ENCODE assay signal across 15 cellular contexts in genomic region chr7:143015102-143015501, GRCh38. TPM values are rescaled to one million over a fixed set of nuclear protein-coding genes. Genes with fewer than 3 reads are reported as not detected.
DNase-seq lines count a peak whose midpoint lies in the region; ATAC-seq and TF ChIP-seq lines count a peak whose summit lies in the region.
"Had no signal": no experiment of that assay in that cellular context is flagged by ENCODE, and none has a peak within 500 bp of the region (broad histone marks: within the 10 kb centered on the region; RNA-seq: fewer than 3 reads in every experiment).

No MANE protein-coding gene starts in this region.

- POLR2A ChIA-PET in OCI-LY7 (lab: Charles Lee): interaction anchor here (0.5 to 4.4 kb wide), 11 partner anchors 9 to 248 kb away, joined by 3 to 24 read pairs (median 4); partner anchors contain the start of gene GSTK1

- in situ Hi-C loops in brain microvascular endothelial cell (cut with HindIII; ENCODE audit: low pct_ligation_motif_present, low sequenced_read_pairs): loop anchor here (25.0 kb wide), 1 partner anchor 197 kb away; the partner anchor contains the start of gene TAS2R40

- intact Hi-C loops in OCI-LY7 (cut with micrococcal nuclease; ENCODE audit: unreplicated experiment): loop anchor here (2.0 kb wide), 1 partner anchor 70 kb away; no protein-coding TSS in a partner anchor

- H3K9me3 ChIP-seq in OCI-LY7 (ENCODE audit: low read length): no peaks in the 10 kb centered on the region; the same call in 1 of the 2 replicates
- H3K9me3 ChIP-seq: body of pancreas, neutrophil had no signal

- DNase-seq in GM12865 (ENCODE audit: low read depth) (peak; percentile 21), GM20000 (ENCODE audit: low spot score) (peak; percentile 31), OCI-LY7 (ENCODE audit: low spot score) (peak; percentile 71), brain microvascular endothelial cell (no peak), SHP77 (lab: John Stamatoyannopoulos, UW) (no peak), caudate nucleus (lab: John Stamatoyannopoulos, UW) (no peak)
- DNase-seq in stimulated activated CD4-positive, alpha-beta T cell treated with anti-CD3 and anti-CD28 coated beads, Interleukin-1b, Interleukin-23, amount 100 ng/mL, for 48 hours: no peak
- DNase-seq: activated CD8-positive, alpha-beta memory T cell treated with anti-CD3 and anti-CD28 coated beads, Interleukin-2, amount 50 U/mL, for 48 hours; body of pancreas; islet precursor cell; NCI-H226 had no signal

- BruUV-seq in OCI-LY7 (replicated peaks; lab: Mats Ljungman, UMichigan): no TSS peak

- CTCF ChIA-PET in OCI-LY7 (lab: Charles Lee; ENCODE audit: unreplicated experiment): no interaction called here

- peak overlapping the region; percentile 84; the same call in 1 of the 2 replicates for H2AFZ ChIP-seq in OCI-LY7 (ENCODE audit: low read length)

- no peaks in the 10 kb centered on the region for H4K20me1 ChIP-seq in OCI-LY7 (ENCODE audit: insufficient read depth, low read length)

- ATAC-seq in HG02981 (IDR thresholded peaks at IDR 0.05; ENCODE audit: unreplicated experiment): peak; percentile 91
- ATAC-seq: body of pancreas, esophagus mucosa had no signal

- no peaks in the 10 kb centered on the region for H3K9me2 ChIP-seq in OCI-LY7 (ENCODE audit: insufficient read depth, low read length)

- TF ChIP-seq CTCF in GM12865 (IDR thresholded peaks at IDR 0.05; ENCODE audit: insufficient read depth, low read depth, low read length, missing control alignments): no peak
- no peak for TF ChIP-seq CTCF in GM20000 (IDR thresholded peaks at IDR 0.05; ENCODE audit: extremely low read depth, missing control alignments)
- no peak for TF ChIP-seq CTCF in OCI-LY7 (conservative IDR thresholded peaks at IDR 0.05; ENCODE audit: low read length)
- no peak for TF ChIP-seq CTCF in brain microvascular endothelial cell (IDR thresholded peaks at IDR 0.05; ENCODE audit: low read depth, low read length, missing control alignments)

- H3K4me2 ChIP-seq in OCI-LY7 (ENCODE audit: low read length): peak overlapping the region; percentile 87

- H3K4me3 ChIP-seq in GM12865 (ENCODE audit: low read depth, low read length) (no peak overlapping the region), OCI-LY7 (ENCODE audit: low read depth, low read length, poor library complexity, severe bottlenecking) (peak overlapping the region; percentile 55), brain microvascular endothelial cell (ENCODE audit: low read depth, low read length) (no peak overlapping the region)
- H3K4me3 ChIP-seq: body of pancreas had no signal

- H3K4me1 ChIP-seq in OCI-LY7 (ENCODE audit: insufficient read depth, low read length, poor library complexity, severe bottlenecking): peaks cover 77% of the 10 kb centered on the region
- H3K4me1 ChIP-seq: body of pancreas had no signal

- H3K27me3 ChIP-seq in brain microvascular endothelial cell (replicated peaks): no peaks in the 10 kb centered on the region
- H3K27me3 ChIP-seq: body of pancreas had no signal

- peak overlapping the region; percentile 45 for H3K27ac ChIP-seq in OCI-LY7 (ENCODE audit: low read depth, low read length, poor library complexity, severe bottlenecking)
- H3K27ac ChIP-seq in brain microvascular endothelial cell: no peak overlapping the region
- H3K27ac ChIP-seq in caudate nucleus (ENCODE audit: low read depth, low read length): no peak overlapping the region
- H3K27ac ChIP-seq: body of pancreas, neutrophil had no signal

- H3K36me3 ChIP-seq in OCI-LY7 (ENCODE audit: insufficient read depth, low read length) (no peaks in the 10 kb centered on the region; the same call in 1 of the 2 replicates), brain microvascular endothelial cell (replicated peaks) (no peaks in the 10 kb centered on the region)
- H3K36me3 ChIP-seq: neutrophil had no signal

- H3K79me2 ChIP-seq in OCI-LY7 (ENCODE audit: insufficient read depth, low read depth, low read length): no peaks in the 10 kb centered on the region

RNA-seq across cellular contexts. Expression of gene OR9A2, which starts 11.8 kb away (rescaled TPM):
- total RNA-seq in OCI-LY7 (2014; rRNA removed; shearing (Covaris generic)): 0.66 TPM in 1 of 2 replicates, not detected in the other
- 0.37 and 0.53 TPM in 2 replicates for total RNA-seq in OCI-LY7 (2022)
- total RNA-seq: body of pancreas, esophagus mucosa, HT1080 had no signal

RNA-seq across cellular contexts. Expression of gene OR6V1, which starts 37.0 kb away (rescaled TPM):
- not detected in 2 replicates for total RNA-seq in OCI-LY7 (2014; rRNA removed; shearing (Covaris generic))
- total RNA-seq in OCI-LY7 (2022): not detected in 2 replicates
- total RNA-seq: body of pancreas, esophagus mucosa, HT1080 had no signal

RNA-seq across cellular contexts. Expression of gene KEL, which starts 52.9 kb away (rescaled TPM):
- 1.5 and 2.9 TPM in 2 replicates for total RNA-seq in OCI-LY7 (2014; rRNA removed; shearing (Covaris generic))
- total RNA-seq in OCI-LY7 (2022): 1.9 and 2.2 TPM in 2 replicates
- total RNA-seq: HT1080 had no signal

Comparison
In these comparisons a context has a peak if more than half of its experiments do, and no peak if none do; other contexts are left out.
1. DNase-seq: peak in GM12865 (single experiment), GM20000 (single experiment) and OCI-LY7 (single experiment); none in brain microvascular endothelial cell (single experiment), SHP77 (0 of 2), stimulated activated CD4-positive, alpha-beta T cell treated with anti-CD3 and anti-CD28 coated beads, Interleukin-1b, Interleukin-23, amount 100 ng/mL, for 48 hours (single experiment) and caudate nucleus (0 of 61).